In the genomic region with DNA sequence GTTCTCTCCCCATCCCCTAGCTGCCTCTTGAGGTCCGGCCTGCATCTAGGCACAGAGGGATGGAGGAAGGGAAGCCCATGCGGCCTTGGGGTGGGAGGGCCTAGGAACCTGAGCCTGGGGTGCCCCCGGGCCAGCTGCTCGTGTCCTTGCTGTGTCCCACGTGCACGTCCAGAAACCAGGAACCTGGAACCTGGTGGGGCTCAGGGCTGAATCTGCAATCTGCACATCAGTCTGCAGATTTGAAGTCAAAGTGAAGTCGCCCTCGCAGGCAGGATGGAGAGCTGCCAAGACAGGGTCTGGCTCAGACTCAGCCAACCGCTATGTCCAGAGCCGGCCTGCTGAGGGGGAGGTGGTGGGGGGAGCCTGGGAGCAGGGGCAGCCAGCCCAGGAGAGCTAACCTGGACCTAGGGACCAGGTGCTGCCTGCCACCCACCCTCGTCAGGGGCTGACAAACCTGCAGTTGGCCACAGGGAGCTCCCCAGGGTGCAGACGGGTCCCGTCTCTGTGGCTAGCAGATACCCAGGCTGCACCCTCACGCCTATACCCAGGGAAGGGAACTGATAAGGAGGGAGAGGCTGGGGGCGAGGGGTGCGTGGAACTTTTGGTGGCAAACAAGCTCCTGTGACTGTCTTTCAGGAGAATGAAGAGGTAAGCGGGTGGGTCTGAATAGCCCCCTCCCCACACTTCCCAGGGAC, we compare ENCODE assay signal across 1 cellular context.
TF ChIP-seq lines count a peak whose summit lies in the region.

No MANE protein-coding gene starts in this region.

TF ChIP-seq in SK-N-SH, 30 proteins besides CTCF, POLR2A, EP300 and RAD21 (continued from another document):
- TF ChIP-seq, protein P1, sequence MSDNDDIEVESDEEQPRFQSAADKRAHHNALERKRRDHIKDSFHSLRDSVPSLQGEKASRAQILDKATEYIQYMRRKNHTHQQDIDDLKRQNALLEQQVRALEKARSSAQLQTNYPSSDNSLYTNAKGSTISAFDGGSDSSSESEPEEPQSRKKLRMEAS (IDR thresholded peaks at IDR 0.05; ENCODE audit: low read depth), result no peak
- TF ChIP-seq TEAD4 (IDR thresholded peaks at IDR 0.05; ENCODE audit: borderline replicate concordance, insufficient read depth) (no peak), TAF1 (IDR thresholded peaks at IDR 0.05; ENCODE audit: borderline replicate concordance, low read depth, low read length) (no peak), GATA2 (CRISPR knock-in tag; IDR thresholded peaks at IDR 0.05) (peak; percentile 84), EZH2phosphoT487 (IDR thresholded peaks at IDR 0.05; ENCODE audit: borderline replicate concordance, low read depth) (no peak), GABPA (IDR thresholded peaks at IDR 0.05; ENCODE audit: low read depth) (no peak), SIN3A (IDR thresholded peaks at IDR 0.05; ENCODE audit: borderline replicate concordance, low read depth, low read length) (no peak)
